29 cellular contexts compared by ENCODE assay signal in the genomic region with DNA sequence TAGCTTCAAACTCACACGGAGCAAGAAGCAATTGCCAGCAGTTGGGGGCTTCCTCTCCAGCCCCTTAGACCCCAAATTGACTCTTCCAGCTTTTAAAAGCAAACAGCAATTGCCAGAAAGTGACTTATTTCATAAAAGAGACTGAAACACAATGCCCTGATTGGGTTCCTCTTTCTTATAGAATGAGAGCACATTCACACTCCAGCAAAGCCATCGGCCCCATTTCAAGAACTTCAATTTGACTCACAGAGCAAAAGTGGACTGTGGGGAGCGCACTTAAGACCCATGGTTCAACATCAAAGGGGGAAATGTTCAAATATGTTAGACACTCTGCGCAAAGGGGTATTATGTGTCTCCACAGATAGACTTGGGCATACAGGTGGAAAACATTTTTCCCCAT.
"Had no signal": no experiment of that assay in that cellular context is flagged by ENCODE, and none has a peak within 500 bp of the region (broad histone marks: within the 10 kb centered on the region; RNA-seq: fewer than 3 reads in every experiment).

No MANE protein-coding gene starts in this region.

- H3K36me3 ChIP-seq: brain microvascular endothelial cell, gastrocnemius medialis, right atrium auricular region, suprapubic skin, tibial artery, upper lobe of right lung had no signal

- H3K27me3 Mint-ChIP-seq: activated CD4-positive, alpha-beta T cell treated with anti-CD3 and anti-CD28 coated beads, Interleukin-2, amount 10 ng/mL, durations not matched to agents 7 days and 5 days; activated CD8-positive, alpha-beta T cell treated with anti-CD3 and anti-CD28 coated beads for 36 hours; effector memory CD8-positive, alpha-beta T cell had no signal

- H3K4me3 Mint-ChIP-seq: activated CD4-positive, alpha-beta T cell treated with anti-CD3 and anti-CD28 coated beads, Interleukin-2, amount 10 ng/mL, durations not matched to agents 7 days and 5 days; activated CD8-positive, alpha-beta T cell treated with anti-CD3 and anti-CD28 coated beads for 36 hours; activated T-cell treated with anti-CD3 and anti-CD28 coated beads, Interleukin-2, amount 50 U/mL, for 4 hours; activated T-helper 17 cell treated with anti-CD3 and anti-CD28 coated beads, Interleukin-2, amount 50 U/mL, for 72 hours; effector memory CD8-positive, alpha-beta T cell; natural killer cell treated with Interleukin-12 subunit alpha and Interleukin-12 subunit beta and Interleukin-15 and Interleukin-18, amount 100 ng/mL, for 72 hours had no signal

- H2AFZ ChIP-seq: hepatocyte had no signal

- H3K79me2 ChIP-seq: hepatocyte had no signal

- H3K4me3 ChIP-seq: gastrocnemius medialis, hepatocyte, mucosa of descending colon, right atrium auricular region, smooth muscle cell, suprapubic skin, tibial artery, upper lobe of right lung had no signal

- H3K9me3 ChIP-seq: gastrocnemius medialis, mucosa of descending colon, right atrium auricular region, suprapubic skin, tibial artery, upper lobe of right lung had no signal

- DNase-seq: activated CD4-positive, alpha-beta T cell treated with anti-CD3 and anti-CD28 coated beads, Interleukin-2, amount 10 ng/mL, durations not matched to agents 7 days and 5 days; activated CD4-positive, CD25-positive, alpha-beta regulatory T cell treated with anti-CD3 and anti-CD28 coated beads, Interleukin-2, amount 50 U/mL, for 72 hours; activated CD8-positive, alpha-beta T cell treated with anti-CD3 and anti-CD28 coated beads for 36 hours; activated gamma-delta T cell treated with Interleukin-2 at 50 U/mL for 16 hours; activated naive CD4-positive, alpha-beta T cell treated with anti-CD3 and anti-CD28 coated beads, Interleukin-2, amount 50 U/mL, for 16 hours; activated T-cell treated with anti-CD3 and anti-CD28 coated beads, Interleukin-2, amount 50 U/mL, for 4 hours; amniotic stem cell; brain microvascular endothelial cell; caudate nucleus; cortex of kidney; effector memory CD8-positive, alpha-beta T cell; erythroblast; gastrocnemius medialis; glutamatergic neuron; left cardiac atrium; left ventricle myocardium superior; mucosa of descending colon; stimulated activated CD4-positive, alpha-beta T cell treated with anti-CD3 and anti-CD28 coated beads, Interleukin-1b, Interleukin-23, amount 100 ng/mL, for 48 hours; stimulated activated naive CD4-positive, alpha-beta T cell; tibial artery; upper lobe of right lung had no signal

- H3K27ac ChIP-seq: brain microvascular endothelial cell, gastrocnemius medialis, hepatocyte, right atrium auricular region, suprapubic skin, tibial artery, upper lobe of right lung had no signal

- H3K4me2 ChIP-seq: hepatocyte, smooth muscle cell had no signal

- ATAC-seq: activated CD8-positive, alpha-beta T cell treated with anti-CD3 and anti-CD28 coated beads for 36 hours; activated T-cell treated with anti-CD3 and anti-CD28 coated beads, Interleukin-2, amount 50 U/mL, for 4 hours; activated T-helper 17 cell treated with anti-CD3 and anti-CD28 coated beads, Interleukin-2, amount 50 U/mL, for 72 hours; effector memory CD8-positive, alpha-beta T cell; gastrocnemius medialis; left cardiac atrium; left ventricle myocardium superior; mucosa of descending colon; natural killer cell treated with Interleukin-12 subunit alpha and Interleukin-12 subunit beta and Interleukin-15 and Interleukin-18, amount 100 ng/mL, for 72 hours; upper lobe of right lung had no signal

- H3K27me3 ChIP-seq: brain microvascular endothelial cell, hepatocyte, right atrium auricular region, suprapubic skin, tibial artery had no signal

- H3K27ac Mint-ChIP-seq: activated CD4-positive, alpha-beta T cell treated with anti-CD3 and anti-CD28 coated beads, Interleukin-2, amount 10 ng/mL, durations not matched to agents 7 days and 5 days; activated CD8-positive, alpha-beta T cell treated with anti-CD3 and anti-CD28 coated beads for 36 hours; activated T-helper 17 cell treated with anti-CD3 and anti-CD28 coated beads, Interleukin-2, amount 50 U/mL, for 72 hours; effector memory CD8-positive, alpha-beta T cell; natural killer cell treated with Interleukin-12 subunit alpha and Interleukin-12 subunit beta and Interleukin-15 and Interleukin-18, amount 100 ng/mL, for 72 hours had no signal

- H3K4me1 Mint-ChIP-seq: activated CD4-positive, alpha-beta T cell treated with anti-CD3 and anti-CD28 coated beads, Interleukin-2, amount 10 ng/mL, durations not matched to agents 7 days and 5 days; activated T-helper 17 cell treated with anti-CD3 and anti-CD28 coated beads, Interleukin-2, amount 50 U/mL, for 72 hours had no signal

- H3K9me3 Mint-ChIP-seq: activated CD4-positive, alpha-beta T cell treated with anti-CD3 and anti-CD28 coated beads, Interleukin-2, amount 10 ng/mL, durations not matched to agents 7 days and 5 days; activated CD8-positive, alpha-beta T cell treated with anti-CD3 and anti-CD28 coated beads for 36 hours; activated T-cell treated with anti-CD3 and anti-CD28 coated beads, Interleukin-2, amount 50 U/mL, for 4 hours; activated T-helper 17 cell treated with anti-CD3 and anti-CD28 coated beads, Interleukin-2, amount 50 U/mL, for 72 hours; effector memory CD8-positive, alpha-beta T cell; natural killer cell treated with Interleukin-12 subunit alpha and Interleukin-12 subunit beta and Interleukin-15 and Interleukin-18, amount 100 ng/mL, for 72 hours had no signal

- H3K36me3 Mint-ChIP-seq: natural killer cell treated with Interleukin-12 subunit alpha and Interleukin-12 subunit beta and Interleukin-15 and Interleukin-18, amount 100 ng/mL, for 72 hours had no signal

- FAIRE-seq: astrocyte, keratinocyte had no signal

- H3K4me1 ChIP-seq: gastrocnemius medialis, right atrium auricular region, tibial artery, upper lobe of right lung had no signal
